In genomic region chr1:38061883-38062328, GRCh38 we compare ENCODE assay signal across 12 cellular contexts. TPM values are rescaled to one million over a fixed set of nuclear protein-coding genes. Genes with fewer than 3 reads are reported as not detected.
DNase-seq lines count a peak whose midpoint lies in the region; ATAC-seq and TF ChIP-seq lines count a peak whose summit lies in the region.
"Had no signal": no experiment of that assay in that cellular context is flagged by ENCODE, and none has a peak within 500 bp of the region (broad histone marks: within the 10 kb centered on the region; RNA-seq: fewer than 3 reads in every experiment).

No MANE protein-coding gene starts in this region.

- no peaks in the 10 kb centered on the region for H3K36me3 ChIP-seq in osteoblast (ENCODE audit: insufficient read depth, low read length)

- no peak overlapping the region for H3K4me3 ChIP-seq in osteoblast (ENCODE audit: insufficient read depth, low read length)

- H3K4me3 Mint-ChIP-seq in activated CD4-positive, alpha-beta T cell treated with anti-CD3 and anti-CD28 coated beads, Interleukin-2, amount 10 ng/mL, durations not matched to agents 7 days and 5 days: no peak overlapping the region

- no peaks in the 10 kb centered on the region for H4K20me1 ChIP-seq in osteoblast (ENCODE audit: insufficient read depth, low read length)

- POLR2A ChIA-PET in activated CD4-positive, alpha-beta T cell treated with anti-CD3 and anti-CD28 coated beads, Interleukin-2, amount 10 ng/mL, durations not matched to agents 7 days and 5 days (lab: Charles Lee): no interaction called here

- H3K79me2 ChIP-seq in osteoblast (ENCODE audit: insufficient read depth, low read length): no peaks in the 10 kb centered on the region

- H3K27ac ChIP-seq in osteoblast (ENCODE audit: low read depth, low read length): no peak overlapping the region
- H3K27ac ChIP-seq: HL-60 had no signal

- H3K27me3 ChIP-seq in osteoblast (ENCODE audit: insufficient read depth, low read length): no peaks in the 10 kb centered on the region

- CTCF ChIA-PET in activated CD4-positive, alpha-beta T cell treated with anti-CD3 and anti-CD28 coated beads, Interleukin-2, amount 10 ng/mL, durations not matched to agents 7 days and 5 days (lab: Charles Lee): interaction anchor here (0.6 to 2.0 kb wide), 3 partner anchors 14 to 1303 kb away, joined by 3 to 4 read pairs (median 4); no protein-coding TSS in a partner anchor

- no peaks in the 10 kb centered on the region for H3K4me1 Mint-ChIP-seq in activated CD4-positive, alpha-beta T cell treated with anti-CD3 and anti-CD28 coated beads, Interleukin-2, amount 10 ng/mL, durations not matched to agents 7 days and 5 days

- no peaks in the 10 kb centered on the region for H3K36me3 Mint-ChIP-seq in activated CD4-positive, alpha-beta T cell treated with anti-CD3 and anti-CD28 coated beads, Interleukin-2, amount 10 ng/mL, durations not matched to agents 7 days and 5 days (ENCODE audit: low read depth)

- H3K27me3 Mint-ChIP-seq in activated CD4-positive, alpha-beta T cell treated with anti-CD3 and anti-CD28 coated beads, Interleukin-2, amount 10 ng/mL, durations not matched to agents 7 days and 5 days: peaks cover 5% of the 10 kb centered on the region

- peaks cover 10% of the 10 kb centered on the region for H3K4me1 ChIP-seq in osteoblast (ENCODE audit: insufficient read depth, low read length)

- H3K4me2 ChIP-seq in osteoblast (ENCODE audit: insufficient read depth, low read length): no peak overlapping the region

- no peaks in the 10 kb centered on the region for H3K9me3 ChIP-seq in osteoblast (ENCODE audit: low read depth, low read length)

- DNase-seq in activated CD4-positive, CD25-positive, alpha-beta regulatory T cell (lab: John Stamatoyannopoulos, UW): no peak
- DNase-seq in osteoblast (ENCODE audit: insufficient read length, low spot score, missing footprints) (peak; percentile 35), HUDEP-2 (lab: John Stamatoyannopoulos, UW; ENCODE audit: unreplicated experiment in 76 of 76) (no peak)
- DNase-seq in stimulated activated CD4-positive, alpha-beta T cell treated with anti-CD3 and anti-CD28 coated beads, Interleukin-12 subunit alpha, Interleukin-12 subunit beta, amount 100 ng/mL, for 4 hours: no peak
- DNase-seq in activated CD4-positive, alpha-beta T cell treated with anti-CD3 and anti-CD28 coated beads, Interleukin-2, amount 10 ng/mL, durations not matched to agents 7 days and 5 days: no peak
- DNase-seq: left ventricle myocardium superior; NCI-H524 treated with DMSO at 0.1 percent for 48 hours; stimulated activated naive CD4-positive, alpha-beta T cell treated with Interleukin-2 at 50 U/mL for 16 hours had no signal

- no peak for TF ChIP-seq CTCF in osteoblast (IDR thresholded peaks at IDR 0.05; ENCODE audit: extremely low read depth, low read depth, low read length)

- H3K9me3 Mint-ChIP-seq in activated CD4-positive, alpha-beta T cell treated with anti-CD3 and anti-CD28 coated beads, Interleukin-2, amount 10 ng/mL, durations not matched to agents 7 days and 5 days: no peaks in the 10 kb centered on the region

- ATAC-seq in activated CD4-positive, CD25-positive, alpha-beta regulatory T cell treated with anti-CD3 and anti-CD28 coated beads, Interleukin-2, amount 50 U/mL, for 24 hours: peak; percentile 59 to 67
- ATAC-seq in GM21423 (IDR thresholded peaks at IDR 0.05; ENCODE audit: unreplicated experiment): peak; percentile 68
- peak; percentile 65 for ATAC-seq in HG03196 (IDR thresholded peaks at IDR 0.05; ENCODE audit: unreplicated experiment)
- ATAC-seq: left ventricle myocardium superior had no signal

- H2AFZ ChIP-seq in osteoblast (ENCODE audit: low read length): no peak overlapping the region

- H3K27ac Mint-ChIP-seq in activated CD4-positive, alpha-beta T cell treated with anti-CD3 and anti-CD28 coated beads, Interleukin-2, amount 10 ng/mL, durations not matched to agents 7 days and 5 days: no peak overlapping the region

RNA-seq across cellular contexts. Expression of gene POU3F1, which starts 15.3 kb away (rescaled TPM):
- under 0.01 TPM in 2 replicates for total RNA-seq in osteoblast
- not detected for total RNA-seq in activated CD4-positive, alpha-beta T cell treated with anti-CD3 and anti-CD28 coated beads, Interleukin-2, amount 10 ng/mL, durations not matched to agents 7 days and 5 days
- total RNA-seq: left ventricle myocardium superior had no signal

RNA-seq across cellular contexts. Expression of gene UTP11, which starts 49.4 kb away (rescaled TPM):
- 38.7 and 39.8 TPM in 2 replicates for total RNA-seq in osteoblast
- total RNA-seq in activated CD4-positive, alpha-beta T cell treated with anti-CD3 and anti-CD28 coated beads, Interleukin-2, amount 10 ng/mL, durations not matched to agents 7 days and 5 days: 10 to 100 TPM; 33.0 to 34.8 TPM

RNA-seq across cellular contexts. Expression of gene FHL3, which starts 56.6 kb away (rescaled TPM):
- total RNA-seq in osteoblast: 21.4 and 25.6 TPM in 2 replicates
- 1 to 10 TPM; 9.8 to 9.9 TPM for total RNA-seq in activated CD4-positive, alpha-beta T cell treated with anti-CD3 and anti-CD28 coated beads, Interleukin-2, amount 10 ng/mL, durations not matched to agents 7 days and 5 days
